In genomic region chr21:32348604-32349332, GRCh38 we compare ENCODE assay signal across 24 cellular contexts. TPM values are rescaled to one million over a fixed set of nuclear protein-coding genes. Genes with fewer than 3 reads are reported as not detected.
DNase-seq lines count a peak whose midpoint lies in the region; ATAC-seq and TF ChIP-seq lines count a peak whose summit lies in the region.
"Had no signal": no experiment of that assay in that cellular context is flagged by ENCODE, and none has a peak within 500 bp of the region (broad histone marks: within the 10 kb centered on the region; RNA-seq: fewer than 3 reads in every experiment).

No MANE protein-coding gene starts in this region.

- H3K9ac ChIP-seq in H9 (ENCODE audit: extremely low read depth, insufficient read length, low read length), result no peak overlapping the region

- H3K79me1 ChIP-seq in H9 (ENCODE audit: insufficient read depth, low read depth, low read length, poor library complexity, severe bottlenecking), result no peaks in the 10 kb centered on the region

- no peak overlapping the region for H3K27ac ChIP-seq in H9 (ENCODE audit: insufficient read length, low read depth, low read length)
- H3K27ac ChIP-seq: ovary, right lobe of liver, RWPE1, thyroid gland had no signal

- H2BK120ac ChIP-seq in H9 (ENCODE audit: low read depth, low read length, poor library complexity, severe bottlenecking), result no peak overlapping the region

- no peak overlapping the region for H3T11ph ChIP-seq in H9 (ENCODE audit: low read length)

- no peaks in the 10 kb centered on the region for H4K20me1 ChIP-seq in H9 (ENCODE audit: control insufficient read depth, insufficient read depth, insufficient read length)

- H3K9me3 Mint-ChIP-seq in H9, result no peaks in the 10 kb centered on the region
- H3K9me3 Mint-ChIP-seq in stimulated activated effector memory CD8-positive, alpha-beta T cell treated with anti-CD3 and anti-CD28 coated beads, Interleukin-12 subunit alpha, Interleukin-12 subunit beta, amount 100 ng/mL, for 72 hours, result peaks cover 1% of the 10 kb centered on the region
- H3K9me3 Mint-ChIP-seq: GM23338 had no signal

- H3K27me3 ChIP-seq in H9 (ENCODE audit: insufficient read depth, low read length), result no peaks in the 10 kb centered on the region
- H3K27me3 ChIP-seq: ovary, right lobe of liver, thyroid gland had no signal

- no peak overlapping the region for H3K4me3 Mint-ChIP-seq in H9
- H3K4me3 Mint-ChIP-seq in stimulated activated effector memory CD8-positive, alpha-beta T cell treated with anti-CD3 and anti-CD28 coated beads, Interleukin-12 subunit alpha, Interleukin-12 subunit beta, amount 100 ng/mL, for 72 hours, result no peak overlapping the region
- H3K4me3 Mint-ChIP-seq: activated naive CD8-positive, alpha-beta T cell; activated T-helper 1 cell treated with anti-CD3 and anti-CD28 coated beads, Interleukin-12 subunit alpha, Interleukin-12 subunit beta, Interleukin-2, Interleukin-4 antibody, amounts not matched to agents 30 ng/mL and 10 ng/mL and 1 ng/mL, durations not matched to agents 14 hours and 24 hours and 36 hours; CD8-positive, alpha-beta memory T cell; GM23338; naive thymus-derived CD8-positive, alpha-beta T cell had no signal

- no peak overlapping the region for H3K4ac ChIP-seq in H9 (ENCODE audit: low read depth, low read length)

- H3K27ac Mint-ChIP-seq in H9, result 0 out of 7 replicates have a peak overlapping the region, but pooled peaks of 1 of the 3 experiments have one; percentile 20
- H3K27ac Mint-ChIP-seq in stimulated activated effector memory CD8-positive, alpha-beta T cell treated with anti-CD3 and anti-CD28 coated beads, Interleukin-12 subunit alpha, Interleukin-12 subunit beta, amount 100 ng/mL, for 72 hours, result peak overlapping the region; percentile 32
- H3K27ac Mint-ChIP-seq: activated naive CD8-positive, alpha-beta T cell; activated T-helper 1 cell treated with anti-CD3 and anti-CD28 coated beads, Interleukin-12 subunit alpha, Interleukin-12 subunit beta, Interleukin-2, Interleukin-4 antibody, amounts not matched to agents 30 ng/mL and 10 ng/mL and 1 ng/mL, durations not matched to agents 14 hours and 24 hours and 36 hours; GM23338; naive thymus-derived CD8-positive, alpha-beta T cell had no signal

- H3K9me3 ChIP-seq in H9 (ENCODE audit: control insufficient read depth, low read depth, low read length), result no peaks in the 10 kb centered on the region
- H3K9me3 ChIP-seq: ovary, right lobe of liver, thyroid gland had no signal

- no peak overlapping the region for H3K23ac ChIP-seq in H9 (ENCODE audit: insufficient read length, low read depth, low read length)

- H3K27me3 Mint-ChIP-seq in H9 (ENCODE audit: low read depth), result no peaks in the 10 kb centered on the region
- H3K27me3 Mint-ChIP-seq: activated naive CD8-positive, alpha-beta T cell; CD8-positive, alpha-beta memory T cell; naive thymus-derived CD8-positive, alpha-beta T cell had no signal

- H2BK12ac ChIP-seq in H9 (ENCODE audit: insufficient read length, low read depth, low read length), result no peak overlapping the region

- DNase-seq in H9 (peak; percentile 14), NCI-H774 (lab: John Stamatoyannopoulos, UW) (peak; percentile 15), GM19240 (ENCODE audit: insufficient read length, low spot score) (no peak)
- no peak for DNase-seq in stimulated activated effector memory CD8-positive, alpha-beta T cell treated with anti-CD3 and anti-CD28 coated beads, Interleukin-12 subunit alpha, Interleukin-12 subunit beta, amount 100 ng/mL, for 72 hours (ENCODE audit: low spot score in 2 of 2)
- DNase-seq: activated CD4-positive, alpha-beta T cell treated with anti-CD3 and anti-CD28 coated beads for 1 hour; CD8-positive, alpha-beta memory T cell; DMS53; foreskin melanocyte; kidney glomerular epithelial cell; mesendoderm; MM.1S; naive thymus-derived CD8-positive, alpha-beta T cell; NCI-H1436 treated with DMSO at 0.1 percent for 48 hours; NCI-H2227 treated with DMSO at 0.1 percent for 48 hours; ovary; thyroid gland had no signal

- H3K56ac ChIP-seq in H9 (ENCODE audit: insufficient read length, low read depth, low read length), result no peak overlapping the region

- H2BK20ac ChIP-seq in H9 (ENCODE audit: low read depth, low read length, poor library complexity, severe bottlenecking), result no peak overlapping the region

- ATAC-seq in esophagus mucosa, result peak; percentile 63
- no peak for ATAC-seq in stimulated activated effector memory CD8-positive, alpha-beta T cell treated with anti-CD3 and anti-CD28 coated beads, Interleukin-12 subunit alpha, Interleukin-12 subunit beta, amount 100 ng/mL, for 72 hours
- ATAC-seq in HG03025 (IDR thresholded peaks at IDR 0.05; ENCODE audit: low FRiP score, unreplicated experiment), result no peak
- no peak for ATAC-seq in GM21528 (IDR thresholded peaks at IDR 0.05; ENCODE audit: low FRiP score, unreplicated experiment)
- ATAC-seq: GM23338; naive thymus-derived CD8-positive, alpha-beta T cell; right lobe of liver had no signal

- no CpG with 5 or more reads among the region's 9 CpGs for WGBS in H9 (ENCODE audit: extremely low coverage, insufficient read length, low lambda C conversion rate)

- H3K36me3 Mint-ChIP-seq in H9 (ENCODE audit: insufficient read depth in 1 of 3, low read depth in 3 of 3), result peaks cover 70 to 94% (median 86%) of the 10 kb centered on the region in 3 experiments
- H3K36me3 Mint-ChIP-seq in stimulated activated effector memory CD8-positive, alpha-beta T cell treated with anti-CD3 and anti-CD28 coated beads, Interleukin-12 subunit alpha, Interleukin-12 subunit beta, amount 100 ng/mL, for 72 hours, result peaks cover 88% of the 10 kb centered on the region

- H3K23me2 ChIP-seq in H9 (ENCODE audit: insufficient read length, low read depth, low read length, poor library complexity, severe bottlenecking), result no peaks in the 10 kb centered on the region

- H3K4me1 Mint-ChIP-seq in H9, result no peaks in the 10 kb centered on the region
- H3K4me1 Mint-ChIP-seq in stimulated activated effector memory CD8-positive, alpha-beta T cell treated with anti-CD3 and anti-CD28 coated beads, Interleukin-12 subunit alpha, Interleukin-12 subunit beta, amount 100 ng/mL, for 72 hours, result no peaks in the 10 kb centered on the region
- H3K4me1 Mint-ChIP-seq: GM23338 had no signal

- H2AFZ ChIP-seq in H9 (ENCODE audit: low read length), result no peak overlapping the region
- H2AFZ ChIP-seq: GM23338 had no signal

- no peak overlapping the region for H4K5ac ChIP-seq in H9 (ENCODE audit: insufficient read length, low read depth, low read length)

- H3K18ac ChIP-seq in H9 (ENCODE audit: insufficient read length, low read depth, low read length), result no peak overlapping the region

- no peaks in the 10 kb centered on the region for H3K4me1 ChIP-seq in H9 (ENCODE audit: insufficient read depth, low read length)
- H3K4me1 ChIP-seq: right lobe of liver had no signal

- no peak overlapping the region for H2BK5ac ChIP-seq in H9 (ENCODE audit: insufficient read length, low read length)

- no peak for TF ChIP-seq CTCF in H9 (conservative IDR thresholded peaks at IDR 0.05)

- H4K91ac ChIP-seq in H9 (ENCODE audit: insufficient read length, low read depth, low read length), result no peak overlapping the region

- H4K8ac ChIP-seq in H9 (replicated peaks; ENCODE audit: insufficient read length, low read depth, low read length), result no peak overlapping the region

- H3K79me2 ChIP-seq in H9 (ENCODE audit: insufficient read depth, low read length), result no peaks in the 10 kb centered on the region

- H3K4me2 ChIP-seq in H9 (ENCODE audit: insufficient read depth, insufficient read length, low read length), result no peak overlapping the region
- H3K4me2 ChIP-seq: GM23338 had no signal

- no peak overlapping the region for H2BK15ac ChIP-seq in H9 (ENCODE audit: low read depth, low read length)

- no peak overlapping the region for H2AK5ac ChIP-seq in H9 (ENCODE audit: insufficient read length, low read length)

- H3K14ac ChIP-seq in H9 (ENCODE audit: insufficient read depth, low read length), result no peak overlapping the region

RNA-seq across cellular contexts. Expression of gene URB1, which starts 44.0 kb away (rescaled TPM):
- total RNA-seq in H9 (2021), result 20.4 and 23.5 TPM in 2 replicates
- 14.8 TPM for total RNA-seq in esophagus mucosa

RNA-seq across cellular contexts. Expression of gene MRAP, which starts 50.1 kb away (rescaled TPM):
- total RNA-seq in H9 (2021), result not detected in 2 replicates
- not detected for total RNA-seq in esophagus mucosa
- total RNA-seq: activated T-helper 1 cell treated with anti-CD3 and anti-CD28 coated beads, Interleukin-12 subunit alpha, Interleukin-12 subunit beta, Interleukin-2, Interleukin-4 antibody, amounts not matched to agents 30 ng/mL and 10 ng/mL and 1 ng/mL, durations not matched to agents 14 hours and 24 hours and 36 hours; CD8-positive, alpha-beta memory T cell; GM23338; naive thymus-derived CD8-positive, alpha-beta T cell; thyroid gland had no signal

Comparison
In these comparisons a context has a peak if more than half of its experiments do, and no peak if none do; other contexts are left out.
1. DNase-seq: peak in H9 (single experiment) and NCI-H774 (single experiment); none in stimulated activated effector memory CD8-positive, alpha-beta T cell treated with anti-CD3 and anti-CD28 coated beads, Interleukin-12 subunit alpha, Interleukin-12 subunit beta, amount 100 ng/mL, for 72 hours (0 of 2) and GM19240 (single experiment).